In the genomic region with DNA sequence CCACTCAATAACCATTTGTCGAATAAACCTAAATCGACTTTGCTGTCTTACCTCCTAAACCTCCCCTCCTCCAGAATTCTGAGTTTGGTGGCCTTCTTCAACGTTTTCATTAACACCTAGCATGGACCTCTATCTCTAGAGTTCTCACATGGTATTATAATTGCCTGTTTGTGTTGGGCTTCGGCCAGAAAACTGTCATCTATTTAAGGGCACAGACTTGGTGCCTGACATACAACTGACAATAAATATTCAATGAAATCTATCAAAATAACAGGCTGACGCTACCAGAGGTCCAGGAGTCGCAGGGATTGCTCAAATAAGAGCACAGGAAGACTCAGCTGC, we compare ENCODE assay signal across 8 cellular contexts. TPM values are rescaled to one million over a fixed set of nuclear protein-coding genes. Genes with fewer than 3 reads are reported as not detected.
A peak's percentile ranks its signal among the peaks of the same experiment; 100 is the strongest.
DNase-seq lines count a peak whose midpoint lies in the region; ATAC-seq, FAIRE-seq and TF ChIP-seq lines count a peak whose summit lies in the region.

No MANE protein-coding gene starts in this region.

- no peak for TF ChIP-seq CTCF in SK-N-SH (IDR thresholded peaks at IDR 0.05)
- TF ChIP-seq CTCF in HepG2 (CRISPR knock-in tag; IDR thresholded peaks at IDR 0.05), result no peak
- TF ChIP-seq CTCF in type B pancreatic cell (conservative IDR thresholded peaks at IDR 0.05), result no peak

- TF ChIP-seq RAD21 in SK-N-SH (IDR thresholded peaks at IDR 0.05; ENCODE audit: low read length) (no peak), HepG2 (CRISPR knock-in tag; IDR thresholded peaks at IDR 0.05) (no peak)

- H3K79me2 ChIP-seq in SK-N-SH (ENCODE audit: insufficient read depth), result peaks cover 27% of the 10 kb centered on the region; the same call in 1 of the 2 replicates
- H3K79me2 ChIP-seq in HepG2 (ENCODE audit: insufficient read depth, low read length), result peaks cover 6% of the 10 kb centered on the region

- H3K36me3 ChIP-seq in SK-N-SH (replicated peaks in 1 of 2; ENCODE audit: control insufficient read depth in 1 of 2, insufficient read depth in 2 of 2, low read length in 1 of 2) (peaks cover 3 to 8% of the 10 kb centered on the region in 2 experiments), HepG2 (replicated peaks in 1 of 2; ENCODE audit: control insufficient read depth in 1 of 2, insufficient read depth in 2 of 2, low read length in 2 of 2) (0 out of 5 replicates have a peak, but pooled peaks cover 0 to 5% of the 10 kb centered on the region in 2 experiments)

- TF ChIP-seq POLR2A in HepG2 (IDR thresholded peaks at IDR 0.05; ENCODE audit: insufficient read depth in 1 of 2, low read depth in 2 of 2, low read length in 2 of 2), result no peak

- no peak for TF ChIP-seq EP300 in SK-N-SH (IDR thresholded peaks at IDR 0.05; ENCODE audit: borderline replicate concordance in 1 of 2, low read depth in 1 of 2, low read length in 1 of 2)
- TF ChIP-seq EP300 in HepG2 (IDR thresholded peaks at IDR 0.05; ENCODE audit: low read depth in 2 of 2, low read length in 2 of 2), result no peak
- TF ChIP-seq EP300 in HepG2 (CRISPR knock-in tag; IDR thresholded peaks at IDR 0.05; ENCODE audit: borderline replicate concordance), result no peak

- no peak for FAIRE-seq in HepG2 (lab: Jason Lieb, UNC)

- H3K9me2 ChIP-seq in SK-N-SH, result no peaks in the 10 kb centered on the region

- peak overlapping the region; percentile 77 for H3K4me2 ChIP-seq in SK-N-SH
- peak overlapping the region; percentile 90 for H3K4me2 ChIP-seq in HepG2 (ENCODE audit: low read depth, low read length)

- H3K27ac ChIP-seq in SK-N-SH (ENCODE audit: low read depth in 2 of 2, low read length in 1 of 2), result peak overlapping the region; percentile 73 to 87; a peak in 3 of 4 replicates
- peak overlapping the region; percentile 53 for H3K27ac ChIP-seq in angular gyrus (ENCODE audit: low read depth, low read length)
- H3K27ac ChIP-seq in HepG2 (ENCODE audit: extremely low read length, insufficient read depth, low read length), result peak overlapping the region; percentile 67

- peak overlapping the region; percentile 70 for H3K9ac ChIP-seq in SK-N-SH
- H3K9ac ChIP-seq in HepG2 (ENCODE audit: insufficient read depth, low read depth, low read length), result peak overlapping the region; percentile 76

- no peaks in the 10 kb centered on the region for H3K27me3 ChIP-seq in SK-N-SH (ENCODE audit: insufficient read depth)
- H3K27me3 ChIP-seq in HepG2 (ENCODE audit: control insufficient read depth in 1 of 2, insufficient read depth in 2 of 2, low read length in 2 of 2), result no peaks in the 10 kb centered on the region; a peak in 1 of 5 replicates

- CTCF ChIA-PET in SK-N-SH (lab: Yijun Ruan, JAX), result interaction anchor here (0.7 to 8.6 kb wide), 12 partner anchors 8 to 206 kb away, joined by 3 to 110 read pairs (median 4); no protein-coding TSS in a partner anchor
- CTCF ChIA-PET in HepG2 (lab: Yijun Ruan, JAX; ENCODE audit: low intra/inter-chr PET ratio, low total read pairs), result interaction anchor here (2.5 kb wide), 1 partner anchor 125 kb away, joined by 19 read pairs; no protein-coding TSS in a partner anchor

- H3K4me3 ChIP-seq in SK-N-SH (ENCODE audit: low read depth in 2 of 2, low read length in 1 of 2) (peak overlapping the region; percentile 86 to 95), HepG2 (replicated peaks in 1 of 3; ENCODE audit: insufficient read depth in 1 of 3, low read depth in 2 of 3, low read length in 3 of 3) (peak overlapping the region; percentile 81 to 96 (median 84))

- peaks cover 33% of the 10 kb centered on the region for H3K4me1 Mint-ChIP-seq in type B pancreatic cell (ENCODE audit: unreplicated experiment)

- peak overlapping the region; percentile 99 for H3K4me3 Mint-ChIP-seq in type B pancreatic cell

- ATAC-seq in SK-N-SH treated with all-trans-retinoic acid at 6 μM for 48 hours (no peak), HG03159 (IDR thresholded peaks at IDR 0.05; ENCODE audit: unreplicated experiment) (peak; percentile 5), HepG2 (peak; percentile 3; the same call in 1 of the 3 replicates)

- no peaks in the 10 kb centered on the region for H3K9me3 Mint-ChIP-seq in type B pancreatic cell

- WGBS in SK-N-SH (ENCODE audit: low lambda C conversion rate), result 20% methylated on average over 6 of the region's 6 CpGs
- 4% methylated on average over 6 of the region's 6 CpGs for WGBS in HepG2 (ENCODE audit: low lambda C conversion rate)

- in situ Hi-C loops in HepG2 (cut with HindIII; ENCODE audit: extremely low pct_ligation_motif_present, low pct_unique_long_range_greater_than_20kb), result loop anchor here (5.0 kb wide), 1 partner anchor 127 kb away; no protein-coding TSS in a partner anchor

- intact Hi-C loops in HepG2 (cut with micrococcal nuclease; ENCODE audit: unreplicated experiment), result loop anchor here (5.0 kb wide), 2 partner anchors 37 to 207 kb away; no protein-coding TSS in a partner anchor

- H3K4me1 ChIP-seq in SK-N-SH (ENCODE audit: control insufficient read depth in 1 of 2, insufficient read depth in 2 of 2, low read depth in 1 of 2, low read length in 1 of 2), result peaks cover 31 to 46% of the 10 kb centered on the region in 2 experiments
- peaks cover 19% of the 10 kb centered on the region for H3K4me1 ChIP-seq in HepG2 (ENCODE audit: insufficient read depth, low read length)

- BruUV-seq in HepG2 (replicated peaks; lab: Mats Ljungman, UMichigan), result TSS peak; percentile 62

- H3F3A ChIP-seq in SK-N-SH (replicated peaks; ENCODE audit: insufficient read depth), result peaks cover 41% of the 10 kb centered on the region

- no peaks in the 10 kb centered on the region for H3K27me3 Mint-ChIP-seq in type B pancreatic cell

- DNase-seq in SK-N-SH, result no peak
- no peak for DNase-seq in HepG2 (ENCODE audit: low spot score)
- no peak for DNase-seq in type B pancreatic cell (ENCODE audit: extremely low spot score, unreplicated experiment)
- DNase-seq in amygdala (lab: John Stamatoyannopoulos, UW), result no peak
- DNase-seq in DMS53 (lab: John Stamatoyannopoulos, UW), result no peak

- POLR2A ChIA-PET in SK-N-SH (lab: Yijun Ruan, JAX) (no interaction called here), HepG2 (lab: Yijun Ruan, JAX) (no interaction called here)

- H3K9me3 ChIP-seq in SK-N-SH (no peaks in the 10 kb centered on the region), HepG2 (ENCODE audit: low read length) (no peaks in the 10 kb centered on the region)

- H4K20me1 ChIP-seq in SK-N-SH (ENCODE audit: insufficient read depth) (no peaks in the 10 kb centered on the region), HepG2 (ENCODE audit: insufficient read depth, low read length) (no peaks in the 10 kb centered on the region)

- peak overlapping the region; percentile 93 for H3K27ac Mint-ChIP-seq in type B pancreatic cell

- H2AFZ ChIP-seq in SK-N-SH (ENCODE audit: low read depth) (peak overlapping the region; percentile 99), HepG2 (ENCODE audit: low read length) (peak overlapping the region; percentile 90)

- no peaks in the 10 kb centered on the region for H3K36me3 Mint-ChIP-seq in type B pancreatic cell

RNA-seq across cellular contexts. Expression of a gene that starts 0.7 kb away (rescaled TPM):
- polyA plus RNA-seq in SK-N-SH (2012; rRNA removed) (2.4 and 3.5 TPM in 2 replicates), HepG2 (2011; rRNA removed) (1.9 and 2.4 TPM in 2 replicates)
- 4.0 and 4.1 TPM in 2 replicates for polyA plus RNA-seq in SK-N-SH (2012; cell fraction: cytosol; rRNA removed)
- 1.9 and 4.6 TPM in 2 replicates for polyA plus RNA-seq in SK-N-SH (2012; cell fraction: nucleus; rRNA removed)
- total RNA-seq in HepG2 (2016; rRNA removed; fragmentation: Illumina TruSeq; extraction: Trizol) (9.1 and 15.3 TPM in 2 replicates), type B pancreatic cell (ENCODE audit: low replicate concordance) (6.7 and 7.8 TPM in 2 replicates)
- total RNA-seq in HepG2 (2016; cell fraction: cytosol; rRNA removed; fragmentation: Illumina TruSeq; extraction: Trizol; ENCODE audit: low read depth), result 0.81 and 0.88 TPM in 2 replicates
- 9.3 and 13.9 TPM in 2 replicates for total RNA-seq in HepG2 (2016; cell fraction: insoluble cytoplasmic fraction; rRNA removed; fragmentation: Illumina TruSeq; extraction: Trizol)
- total RNA-seq in HepG2 (2016; cell fraction: membrane; rRNA removed; fragmentation: Illumina TruSeq; extraction: Trizol), result 3.3 and 3.7 TPM in 2 replicates
- 10.3 and 11.6 TPM in 2 replicates for total RNA-seq in HepG2 (2016; cell fraction: nucleus; rRNA removed; fragmentation: Illumina TruSeq; extraction: Trizol)
- 0.97 and 1.9 TPM in 2 replicates for polyA plus RNA-seq in HepG2 (2011; cell fraction: cytosol; rRNA removed)
- polyA plus RNA-seq in HepG2 (2011; cell fraction: nucleus; rRNA removed), result 1.4 and 1.7 TPM in 2 replicates
- polyA plus RNA-seq in HepG2 (2012), result 3.4 and 4.2 TPM in 2 replicates
- polyA plus RNA-seq in HepG2 (2016; cell fraction: cytosol; fragmentation: Illumina TruSeq; extraction: Trizol; ENCODE audit: low read depth), result 0.20 and 0.32 TPM in 2 replicates
- 9.2 and 10.7 TPM in 2 replicates for polyA plus RNA-seq in HepG2 (2016; cell fraction: insoluble cytoplasmic fraction; fragmentation: Illumina TruSeq; extraction: Trizol; ENCODE audit: low read depth)
- 1.5 TPM in 2 replicates for polyA plus RNA-seq in HepG2 (2016; cell fraction: membrane; fragmentation: Illumina TruSeq; extraction: Trizol; ENCODE audit: low read depth)
- 6.6 and 9.3 TPM in 2 replicates for polyA plus RNA-seq in HepG2 (2016; cell fraction: nucleus; fragmentation: Illumina TruSeq; extraction: Trizol; ENCODE audit: insufficient read depth, low read depth)
- 1.7 and 3.2 TPM in 2 replicates for polyA minus RNA-seq in HepG2 (2011; rRNA and poly(A)+ RNA removed; ENCODE audit: low replicate concordance)
- 2.7 and 4.3 TPM in 2 replicates for polyA minus RNA-seq in HepG2 (2011; cell fraction: cytosol; rRNA and poly(A)+ RNA removed)
- polyA minus RNA-seq in HepG2 (2011; cell fraction: nucleus; rRNA and poly(A)+ RNA removed), result 12.0 and 17.3 TPM in 2 replicates

RNA-seq across cellular contexts. Expression of a gene that starts 26.1 kb away (rescaled TPM):
- polyA plus RNA-seq in SK-N-SH (2012; rRNA removed), result not detected in 2 replicates
- 0.03 and 0.06 TPM in 2 replicates for polyA plus RNA-seq in SK-N-SH (2012; cell fraction: cytosol; rRNA removed)
- 0.06 TPM in 1 of 2 replicates, not detected in the other for polyA plus RNA-seq in SK-N-SH (2012; cell fraction: nucleus; rRNA removed)
- not detected in 2 replicates for total RNA-seq in HepG2 (2016; rRNA removed; fragmentation: Illumina TruSeq; extraction: Trizol)
- not detected in 2 replicates for total RNA-seq in HepG2 (2016; cell fraction: cytosol; rRNA removed; fragmentation: Illumina TruSeq; extraction: Trizol; ENCODE audit: low read depth)
- total RNA-seq in HepG2 (2016; cell fraction: insoluble cytoplasmic fraction; rRNA removed; fragmentation: Illumina TruSeq; extraction: Trizol), result not detected in 2 replicates
- total RNA-seq in HepG2 (2016; cell fraction: membrane; rRNA removed; fragmentation: Illumina TruSeq; extraction: Trizol), result 0.06 TPM in 1 of 2 replicates, not detected in the other
- total RNA-seq in HepG2 (2016; cell fraction: nucleus; rRNA removed; fragmentation: Illumina TruSeq; extraction: Trizol), result not detected in 2 replicates
- polyA plus RNA-seq in HepG2 (2011; rRNA removed), result 0.05 TPM in 1 of 2 replicates, not detected in the other
- polyA plus RNA-seq in HepG2 (2011; cell fraction: cytosol; rRNA removed), result 0.03 and 0.04 TPM in 2 replicates
- not detected in 2 replicates for polyA plus RNA-seq in HepG2 (2011; cell fraction: nucleus; rRNA removed)
- polyA plus RNA-seq in HepG2 (2012), result not detected in 2 replicates
- 0.05 TPM in 1 of 2 replicates, not detected in the other for polyA plus RNA-seq in HepG2 (2016; cell fraction: cytosol; fragmentation: Illumina TruSeq; extraction: Trizol; ENCODE audit: low read depth)
- polyA plus RNA-seq in HepG2 (2016; cell fraction: insoluble cytoplasmic fraction; fragmentation: Illumina TruSeq; extraction: Trizol; ENCODE audit: low read depth), result not detected in 2 replicates
- 0.08 TPM in 1 of 2 replicates, not detected in the other for polyA plus RNA-seq in HepG2 (2016; cell fraction: membrane; fragmentation: Illumina TruSeq; extraction: Trizol; ENCODE audit: low read depth)
- not detected in 2 replicates for polyA plus RNA-seq in HepG2 (2016; cell fraction: nucleus; fragmentation: Illumina TruSeq; extraction: Trizol; ENCODE audit: insufficient read depth, low read depth)
- not detected in 2 replicates for polyA minus RNA-seq in HepG2 (2011; rRNA and poly(A)+ RNA removed; ENCODE audit: low replicate concordance)
- not detected in 2 replicates for polyA minus RNA-seq in HepG2 (2011; cell fraction: cytosol; rRNA and poly(A)+ RNA removed)
- polyA minus RNA-seq in HepG2 (2011; cell fraction: nucleus; rRNA and poly(A)+ RNA removed), result not detected in 2 replicates
- total RNA-seq in type B pancreatic cell (ENCODE audit: low replicate concordance), result 4.0 and 7.6 TPM in 2 replicates
